Comparison of ENCODE assay signal across 8 cellular contexts in genomic region chr5:79924936-79925893, GRCh38.
A peak's percentile ranks its signal among the peaks of the same experiment; 100 is the strongest.
DNase-seq lines count a peak whose midpoint lies in the region; ATAC-seq and TF ChIP-seq lines count a peak whose summit lies in the region.

No MANE protein-coding gene starts in this region.

- H3K4me1 ChIP-seq in GM23338 (ENCODE audit: insufficient read depth), result no peaks in the 10 kb centered on the region

- no peak for TF ChIP-seq POLR2A in GM18505 (IDR thresholded peaks at IDR 0.05; ENCODE audit: borderline replicate concordance, extremely low read depth, insufficient read depth, insufficient read length)

- no peak overlapping the region for H3K27ac ChIP-seq in GM23338 (ENCODE audit: low read depth)

- TF ChIP-seq CTCF in GM23338 (conservative IDR thresholded peaks at IDR 0.05; ENCODE audit: low read depth in 2 of 2) (peak; percentile 50 to 78), fibroblast of the aortic adventitia (IDR thresholded peaks at IDR 0.05; ENCODE audit: insufficient read depth, low read length) (peak; percentile 37)

- no peaks in the 10 kb centered on the region for H3K36me3 ChIP-seq in GM23338 (ENCODE audit: insufficient read depth)

- DNase-seq in AG08395 (ENCODE audit: low spot score) (peak; percentile 51), GM23338 (ENCODE audit: low spot score) (peak; percentile 62), UCSD-AML1 (lab: John Stamatoyannopoulos, UW; ENCODE audit: unreplicated experiment) (peak; percentile 11), fibroblast of the aortic adventitia (ENCODE audit: low read depth) (peak; percentile 10), KG1 (lab: John Stamatoyannopoulos, UW) (no peak), NCI-H1105 (lab: John Stamatoyannopoulos, UW) (no peak)

- no peaks in the 10 kb centered on the region for H4K20me1 ChIP-seq in GM23338 (replicated peaks; ENCODE audit: insufficient read depth)

- H3K4me1 Mint-ChIP-seq in GM23338, result peaks cover 10% of the 10 kb centered on the region; the same call in 2 of the 3 replicates

- no peaks in the 10 kb centered on the region for H3K9me2 ChIP-seq in GM23338 (ENCODE audit: insufficient read depth)

- no peaks in the 10 kb centered on the region for H3K79me2 ChIP-seq in GM23338 (replicated peaks; ENCODE audit: insufficient read depth)

- no peaks in the 10 kb centered on the region for H3K9me3 Mint-ChIP-seq in GM23338

- peak; percentile 92 for ATAC-seq in GM23338
- no peak for ATAC-seq in GM19395 (IDR thresholded peaks at IDR 0.05; ENCODE audit: unreplicated experiment)
- no peak for ATAC-seq in GM18505 (IDR thresholded peaks at IDR 0.05; ENCODE audit: unreplicated experiment)

- no peak overlapping the region for H2AFZ ChIP-seq in GM23338

- no peaks in the 10 kb centered on the region for H3K27me3 Mint-ChIP-seq in GM23338 (ENCODE audit: insufficient read depth, low read depth, poor library complexity)

- no peak overlapping the region for H3K27ac Mint-ChIP-seq in GM23338

- H3K36me3 Mint-ChIP-seq in GM23338 (ENCODE audit: low read depth), result no peaks in the 10 kb centered on the region

- no peak overlapping the region for H3K4me2 ChIP-seq in GM23338

- no peaks in the 10 kb centered on the region for H3F3A ChIP-seq in GM23338 (replicated peaks; ENCODE audit: low read depth)

- no peak overlapping the region for H3K4me3 Mint-ChIP-seq in GM23338

- no peaks in the 10 kb centered on the region for H3K27me3 ChIP-seq in GM23338 (ENCODE audit: insufficient read depth)

- H3K4me3 ChIP-seq in GM23338 (no peak overlapping the region), fibroblast of the aortic adventitia (ENCODE audit: low read depth, low read length) (no peak overlapping the region)

TF ChIP-seq in GM23338, 12 proteins besides CTCF, POLR2A, EP300 and RAD21:
- TF ChIP-seq CREB1 (CRISPR knock-in tag; IDR thresholded peaks at IDR 0.05; ENCODE audit: low read depth) (no peak), JUNB (IDR thresholded peaks at IDR 0.05; ENCODE audit: unreplicated experiment) (no peak), NANOG (IDR thresholded peaks at IDR 0.05; ENCODE audit: borderline replicate concordance) (no peak), EZH2phosphoT487 (IDR thresholded peaks at IDR 0.05; ENCODE audit: unreplicated experiment) (no peak), STAT1 (IDR thresholded peaks at IDR 0.05; ENCODE audit: unreplicated experiment) (no peak), ZNF114 (CRISPR knock-in tag; IDR thresholded peaks at IDR 0.05) (no peak), REST (IDR thresholded peaks at IDR 0.05; ENCODE audit: unreplicated experiment) (no peak)
- TF ChIP-seq, protein P1, sequence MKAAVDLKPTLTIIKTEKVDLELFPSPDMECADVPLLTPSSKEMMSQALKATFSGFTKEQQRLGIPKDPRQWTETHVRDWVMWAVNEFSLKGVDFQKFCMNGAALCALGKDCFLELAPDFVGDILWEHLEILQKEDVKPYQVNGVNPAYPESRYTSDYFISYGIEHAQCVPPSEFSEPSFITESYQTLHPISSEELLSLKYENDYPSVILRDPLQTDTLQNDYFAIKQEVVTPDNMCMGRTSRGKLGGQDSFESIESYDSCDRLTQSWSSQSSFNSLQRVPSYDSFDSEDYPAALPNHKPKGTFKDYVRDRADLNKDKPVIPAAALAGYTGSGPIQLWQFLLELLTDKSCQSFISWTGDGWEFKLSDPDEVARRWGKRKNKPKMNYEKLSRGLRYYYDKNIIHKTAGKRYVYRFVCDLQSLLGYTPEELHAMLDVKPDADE (IDR thresholded peaks at IDR 0.05), result no peak

Comparison
In these comparisons a context has a peak if more than half of its experiments do, and no peak if none do; other contexts are left out.
1. DNase-seq: peak in AG08395 (single experiment), GM23338 (single experiment), UCSD-AML1 (single experiment) and fibroblast of the aortic adventitia (single experiment); none in KG1 (single experiment) and NCI-H1105 (single experiment).